13 cellular contexts compared by ENCODE assay signal in genomic region chr11:124968197-124968596, GRCh38. TPM values are rescaled to one million over a fixed set of nuclear protein-coding genes. Genes with fewer than 3 reads are reported as not detected.
"Had no signal": no experiment of that assay in that cellular context is flagged by ENCODE, and none has a peak within 500 bp of the region (broad histone marks: within the 10 kb centered on the region; RNA-seq: fewer than 3 reads in every experiment).

No MANE protein-coding gene starts in this region.

RNA-seq across cellular contexts. Expression of gene HEPACAM, which starts 32.4 kb away (rescaled TPM):
- total RNA-seq: stomach, urinary bladder, uterus had no signal

RNA-seq across cellular contexts. Expression of gene HEPN1, which starts 49.1 kb away (rescaled TPM):
- total RNA-seq: stomach, subcutaneous adipose tissue, suprapubic skin, temporal lobe, testis, thyroid gland, tibial nerve, transverse colon, upper lobe of left lung, ureter, urinary bladder, uterus, vagina had no signal
- polyA plus RNA-seq: stomach, urinary bladder had no signal
